ENCODE assay signal across 18 cellular contexts in genomic region chr13:110953833-110954532, GRCh38. TPM values are rescaled to one million over a fixed set of nuclear protein-coding genes. Genes with fewer than 3 reads are reported as not detected.
DNase-seq lines count a peak whose midpoint lies in the region; ATAC-seq, FAIRE-seq and TF ChIP-seq lines count a peak whose summit lies in the region.
"Had no signal": no experiment of that assay in that cellular context is flagged by ENCODE, and none has a peak within 500 bp of the region (broad histone marks: within the 10 kb centered on the region; RNA-seq: fewer than 3 reads in every experiment).

No MANE protein-coding gene starts in this region.

- peaks cover 47% of the 10 kb centered on the region for H3K4me1 Mint-ChIP-seq in HFFc6 (ENCODE audit: low read depth)

- TF ChIP-seq POLR2A in K562 (conservative IDR thresholded peaks at IDR 0.05) (no peak), thyroid gland (IDR thresholded peaks at IDR 0.05) (no peak)

- TF ChIP-seq EP300 in K562 (IDR thresholded peaks at IDR 0.05; ENCODE audit: low read length) = no peak

- no peaks in the 10 kb centered on the region; the same call in 1 of the 2 replicates for H3K27me3 Mint-ChIP-seq in HFFc6 (ENCODE audit: insufficient read depth)

- no peak overlapping the region for H3K4me3 Mint-ChIP-seq in HFFc6

- no peak overlapping the region for H2BK5ac ChIP-seq in neuronal stem cell (ENCODE audit: low read length)

- H3K36me3 ChIP-seq in K562 (ENCODE audit: control insufficient read depth, insufficient read depth, low read length) (no peaks in the 10 kb centered on the region), neuronal stem cell (replicated peaks in 1 of 2; ENCODE audit: control insufficient read depth in 2 of 2, insufficient read depth in 2 of 2, low read length in 2 of 2) (no peaks in the 10 kb centered on the region), thyroid gland (no peaks in the 10 kb centered on the region)

- H3K9me3 Mint-ChIP-seq in HFFc6 = peaks cover 11% of the 10 kb centered on the region

- peak overlapping the region; percentile 83 for H3K18ac ChIP-seq in neuronal stem cell (ENCODE audit: low read length)

- CTCF ChIA-PET in K562 (lab: Yijun Ruan, JAX; ENCODE audit: low intra/inter-chr PET ratio) = no interaction called here

- H3K9ac ChIP-seq in K562 (ENCODE audit: insufficient read depth in 1 of 2, low read depth in 2 of 2, low read length in 2 of 2) (peak overlapping the region; percentile 45 to 60; a peak in 2 of 4 replicates), neuronal stem cell (ENCODE audit: low read depth, low read length, poor library complexity) (no peak overlapping the region)
- H3K9ac ChIP-seq: SK-N-SH had no signal

- H3K4me1 ChIP-seq in K562 (replicated peaks in 1 of 2; ENCODE audit: control insufficient read depth in 2 of 2, insufficient read depth in 2 of 2, low read length in 2 of 2) = peaks cover 0 to 22% of the 10 kb centered on the region in 2 experiments; a peak in 4 of 5 replicates
- peaks cover 2 to 3% of the 10 kb centered on the region in 2 donors for H3K4me1 ChIP-seq in neuronal stem cell (ENCODE audit: control insufficient read depth in 2 of 2, insufficient read depth in 1 of 2, low read depth in 1 of 2, low read length in 2 of 2)
- no peaks in the 10 kb centered on the region for H3K4me1 ChIP-seq in thyroid gland

- no peak overlapping the region for H2BK12ac ChIP-seq in neuronal stem cell (ENCODE audit: low read length)

- H3K4me3 ChIP-seq in K562 (no peak overlapping the region), neuronal stem cell (ENCODE audit: low read length in 2 of 2) (no peak overlapping the region), thyroid gland (replicated peaks in 1 of 3) (no peak overlapping the region), foreskin fibroblast (ENCODE audit: low read depth in 1 of 2, low read length in 2 of 2) (no peak overlapping the region)

- TF ChIP-seq CTCF in HFFc6 (IDR thresholded peaks at IDR 0.05) (no peak), K562 (IDR thresholded peaks at IDR 0.05 in 2 of 3, conservative IDR thresholded peaks at IDR 0.05 in 1 of 3; ENCODE audit: insufficient read depth in 2 of 3, low read depth in 1 of 3, low read length in 3 of 3) (no peak), thyroid gland (IDR thresholded peaks at IDR 0.05) (no peak), foreskin fibroblast (IDR thresholded peaks at IDR 0.05; ENCODE audit: low read depth, low read length) (no peak)

- H2AFZ ChIP-seq in K562 (ENCODE audit: low read depth, low read length) (no peak overlapping the region), neuronal stem cell (ENCODE audit: low read length) (no peak overlapping the region)

- no peaks in the 10 kb centered on the region for H4K20me1 ChIP-seq in K562 (replicated peaks; ENCODE audit: control insufficient read depth, insufficient read depth, low read length)

- peaks cover 9% of the 10 kb centered on the region; the same call in 1 of the 2 replicates for H3K36me3 Mint-ChIP-seq in HFFc6 (ENCODE audit: low read depth)

- DNase-seq in HFFc6 (no peak), K562 (ENCODE audit: extremely low read depth in 1 of 4, low spot score in 3 of 4) (no peak), neuronal stem cell (ENCODE audit: low spot score) (no peak), thyroid gland (no peak), ACHN (no peak), foreskin fibroblast (no peak)
- DNase-seq: AML-193; DMS79 treated with DMSO at 0.1 percent for 48 hours; NCI-H1105 treated with DMSO at 0.1 percent for 48 hours; NCI-H1694; NCI-H2081 treated with DMSO at 0.1 percent for 48 hours; NCI-H510A; NCI-H748 treated with DMSO at 0.1 percent for 48 hours; NK-92 treated with Interleukin-12 subunit alpha and Interleukin-12 subunit beta, amount 100 ng/mL, for 24 hours; SHP77; SK-N-SH had no signal

- H3K27me3 ChIP-seq in K562 (ENCODE audit: control insufficient read depth in 2 of 2, insufficient read depth in 2 of 2, low read length in 2 of 2) (no peaks in the 10 kb centered on the region), neuronal stem cell (ENCODE audit: control insufficient read depth in 3 of 3, insufficient read depth in 3 of 3, low read depth in 1 of 3, low read length in 3 of 3) (no peaks in the 10 kb centered on the region), thyroid gland (no peaks in the 10 kb centered on the region)

- H3K9me3 ChIP-seq in K562 (replicated peaks; ENCODE audit: control insufficient read depth, insufficient read depth, low read depth, low read length) (peaks cover 9% of the 10 kb centered on the region), neuronal stem cell (replicated peaks in 1 of 2; ENCODE audit: control insufficient read depth in 2 of 2, insufficient read depth in 1 of 2, low read depth in 1 of 2, low read length in 2 of 2) (peaks cover 0 to 3% of the 10 kb centered on the region in 2 donors), thyroid gland (no peaks in the 10 kb centered on the region)
- H3K9me3 ChIP-seq: SK-N-SH had no signal

- H4K8ac ChIP-seq in neuronal stem cell (ENCODE audit: low read depth, low read length) = no peak overlapping the region

- POLR2A ChIA-PET in K562 (lab: Yijun Ruan, JAX) = no interaction called here

- H3K23ac ChIP-seq in neuronal stem cell (ENCODE audit: low read depth, low read length, poor library complexity) = no peak overlapping the region

- in situ Hi-C loops in K562 (cut with MboI) = loop anchor here (10.0 kb wide), 1 partner anchor 1441 kb away; no protein-coding TSS in a partner anchor
- in situ Hi-C loops in ACHN (cut with HindIII; ENCODE audit: low pct_ligation_motif_present, low pct_unique_long_range_greater_than_20kb, low sequenced_read_pairs) = no loop called here

- H4K91ac ChIP-seq in neuronal stem cell (ENCODE audit: low read depth, low read length, poor library complexity) = no peak overlapping the region

- H3K27ac Mint-ChIP-seq in HFFc6 = peak overlapping the region; percentile 99; the same call in 1 of the 2 replicates

- no peak for FAIRE-seq in K562 (lab: Jason Lieb, UNC)

- no peaks in the 10 kb centered on the region for H3K79me2 ChIP-seq in K562 (ENCODE audit: control insufficient read depth, insufficient read depth, low read length)

- H3K4me2 ChIP-seq in K562 (ENCODE audit: insufficient read depth, low read length) (peak overlapping the region; percentile 50; the same call in 1 of the 2 replicates), neuronal stem cell (ENCODE audit: insufficient read depth, low read length, poor library complexity, severe bottlenecking) (no peak overlapping the region)
- H3K4me2 ChIP-seq: SK-N-SH had no signal

- H2BK15ac ChIP-seq in neuronal stem cell (ENCODE audit: low read length) = peak overlapping the region; percentile 3

- H3K14ac ChIP-seq in neuronal stem cell (ENCODE audit: low read length) = no peak overlapping the region

- no peak overlapping the region for H2BK120ac ChIP-seq in neuronal stem cell (ENCODE audit: low read depth, low read length)

- no peak for ATAC-seq in K562
- no peak for ATAC-seq in HG02840 (IDR thresholded peaks at IDR 0.05; ENCODE audit: low FRiP score, unreplicated experiment)

- BruUV-seq in K562 (replicated peaks; lab: Mats Ljungman, UMichigan) = no TSS peak

- intact Hi-C loops in K562 (cut with micrococcal nuclease) (no loop called here), thyroid gland (cut with DNase I) (no loop called here)

- H3K27ac ChIP-seq in K562 (ENCODE audit: extremely low read depth, low read depth, low read length) (peak overlapping the region; percentile 76; the same call in 1 of the 3 replicates), neuronal stem cell (replicated peaks; ENCODE audit: low read length) (no peak overlapping the region), thyroid gland (no peak overlapping the region)
- H3K27ac ChIP-seq: C4-2B had no signal

- no peak for TF ChIP-seq RAD21 in K562 (CRISPR knock-in tag; conservative IDR thresholded peaks at IDR 0.05 in 1 of 2, IDR thresholded peaks at IDR 0.05 in 1 of 2)

- no peaks in the 10 kb centered on the region for H3K79me1 ChIP-seq in neuronal stem cell (ENCODE audit: low read depth, low read length)

- no peak overlapping the region for H3K4ac ChIP-seq in neuronal stem cell (ENCODE audit: low read length)

- H2AK5ac ChIP-seq in neuronal stem cell (ENCODE audit: low read depth, low read length) = no peak overlapping the region

- no peaks in the 10 kb centered on the region for H3K9me1 ChIP-seq in K562 (ENCODE audit: control insufficient read depth, insufficient read depth, low read length)

- WGBS in K562 (ENCODE audit: insufficient coverage, low coverage, missing lambda C conversion rate) = 89% methylated on average over 7 of the region's 14 CpGs
- no CpG with 5 or more reads among the region's 14 CpGs for WGBS in neuronal stem cell (ENCODE audit: extremely low coverage in 2 of 2, insufficient read length in 2 of 2, insufficient replicate concordance in 1 of 2), 2 donors
- 94 to 98% methylated on average over 13 of the region's 14 CpGs for WGBS in thyroid gland, 2 donors

TF ChIP-seq in K562, 482 proteins besides CTCF, POLR2A, EP300 and RAD21 (continues in another document):
- TF ChIP-seq ESRRB (CRISPR knock-in tag; IDR thresholded peaks at IDR 0.05; ENCODE audit: borderline replicate concordance) = no peak
- TF ChIP-seq ZNF584 (CRISPR knock-in tag; IDR thresholded peaks at IDR 0.05; ENCODE audit: low read depth) = 0 out of 2 replicates have a peak, but pooled peaks have one; percentile 33
- TF ChIP-seq RBFOX2 (IDR thresholded peaks at IDR 0.05; ENCODE audit: low read depth, low read length) = 0 out of 2 replicates have a peak, but pooled peaks have one; percentile 14

RNA-seq across cellular contexts. Expression of gene ANKRD10, which starts 39.1 kb away (rescaled TPM):
- 10 to 100 TPM; 27.1 to 37.2 (median 33.5) TPM for total RNA-seq in HFFc6 (2021; fragmentation: NEBNext Ultra II Directional; extraction: Animal tissue kit (Norgen Biotek cat#: 25700))
- 178 and 324 TPM in 2 replicates for total RNA-seq in K562 (2011; cell fraction: chromatin; rRNA removed; ENCODE audit: low replicate concordance)
- total RNA-seq in K562 (2011; cell fraction: nucleolus; rRNA removed) = 159 and 175 TPM in 2 replicates
- 205 and 428 TPM in 2 replicates for total RNA-seq in K562 (2011; cell fraction: nucleoplasm; rRNA removed)
- total RNA-seq in K562 (2014; rRNA removed) (45.0 and 50.2 TPM in 2 replicates), K562 (2014; rRNA removed; fragmentation: Illumina TruSeq; extraction: Trizol) (53.0 and 67.7 TPM in 2 replicates), K562 (2015; rRNA removed; fragmentation: Illumina TruSeq; extraction: Trizol) (45.4 and 61.9 TPM in 2 replicates), K562 (2021) (46.9 and 55.0 TPM in 2 replicates), thyroid gland (100 to 1,000 TPM; 105 to 168 (median 135) TPM)
- polyA plus RNA-seq in K562 (2011; rRNA removed) (169 and 183 TPM in 2 replicates), K562 (2014; fragmentation: Illumina TruSeq; extraction: Trizol) (21.7 and 23.2 TPM in 2 replicates), K562 (2014; fragmentation: Nextera tagmentation; extraction: Ambion mirVana) (10 to 100 TPM; 22.1 to 31.0 TPM), K562 (2014; rRNA removed) (36.8 and 40.2 TPM in 2 replicates)
- polyA plus RNA-seq in K562 (2011; cell fraction: cytosol; rRNA removed) = 54.2 and 61.3 TPM in 2 replicates
- 416 and 593 TPM in 2 replicates for polyA plus RNA-seq in K562 (2011; cell fraction: nucleus; rRNA removed)
- 32.3 and 57.8 TPM in 2 replicates for polyA plus RNA-seq in K562 (2012)
- 108 and 129 TPM in 2 replicates for polyA minus RNA-seq in K562 (2011; rRNA and poly(A)+ RNA removed)
- 91.0 and 108 TPM in 2 replicates for polyA minus RNA-seq in K562 (2011; cell fraction: cytosol; rRNA and poly(A)+ RNA removed)
- polyA minus RNA-seq in K562 (2011; cell fraction: nucleus; rRNA and poly(A)+ RNA removed) = 588 and 736 TPM in 2 replicates
- 91.9 TPM for polyA plus RNA-seq in neuronal stem cell (2013, experiment 1 of 2)
- 92.3 TPM for polyA plus RNA-seq in neuronal stem cell (2013, experiment 2 of 2)
